Comparison of ENCODE assay signal across 11 cellular contexts in genomic region chr1:151158751-151159251, GRCh38. TPM values are rescaled to one million over a fixed set of nuclear protein-coding genes. Genes with fewer than 3 reads are reported as not detected.
DNase-seq lines count a peak whose midpoint lies in the region; ATAC-seq and TF ChIP-seq lines count a peak whose summit lies in the region.
"Had no signal": no experiment of that assay in that cellular context is flagged by ENCODE, and none has a peak within 500 bp of the region (broad histone marks: within the 10 kb centered on the region; RNA-seq: fewer than 3 reads in every experiment).

No MANE protein-coding gene starts in this region.

- H3K27ac Mint-ChIP-seq in CD4-positive, CD25-positive, alpha-beta regulatory T cell: peak overlapping the region; percentile 93 to 97 (median 94)
- peak overlapping the region; percentile 94 for H3K27ac Mint-ChIP-seq in activated naive CD8-positive, alpha-beta T cell treated with anti-CD3 and anti-CD28 coated beads for 36 hours

- H3K27me3 ChIP-seq in CD4-positive, CD25-positive, alpha-beta regulatory T cell (ENCODE audit: control insufficient read depth, insufficient read depth, low read length): no peaks in the 10 kb centered on the region
- H3K27me3 ChIP-seq in neutrophil (no peaks in the 10 kb centered on the region), foreskin keratinocyte (no peaks in the 10 kb centered on the region), vagina (no peaks in the 10 kb centered on the region)
- H3K27me3 ChIP-seq: breast epithelium had no signal

- peaks cover 63% of the 10 kb centered on the region for H3K4me1 ChIP-seq in CD4-positive, CD25-positive, alpha-beta regulatory T cell (ENCODE audit: control insufficient read depth, insufficient read depth, low read length, poor library complexity, severe bottlenecking)
- H3K4me1 ChIP-seq in neutrophil (ENCODE audit: control insufficient read depth in 1 of 2, insufficient read depth in 1 of 2, low read depth in 1 of 2, low read length in 1 of 2) (peaks cover 48 to 69% of the 10 kb centered on the region in 2 experiments), foreskin keratinocyte (no peaks in the 10 kb centered on the region), vagina (peaks cover 9% of the 10 kb centered on the region)
- H3K4me1 ChIP-seq: breast epithelium had no signal

- H3K4me1 Mint-ChIP-seq in CD4-positive, CD25-positive, alpha-beta regulatory T cell: peaks cover 5 to 70% (median 52%) of the 10 kb centered on the region in 4 donors
- H3K4me1 Mint-ChIP-seq in activated naive CD8-positive, alpha-beta T cell treated with anti-CD3 and anti-CD28 coated beads for 36 hours: peaks cover 54% of the 10 kb centered on the region

- H3K27ac ChIP-seq in CD4-positive, CD25-positive, alpha-beta regulatory T cell (ENCODE audit: insufficient read depth, low read length, poor library complexity, severe bottlenecking): peak overlapping the region; percentile 48
- peak overlapping the region; percentile 96 for H3K27ac ChIP-seq in neutrophil
- H3K27ac ChIP-seq in foreskin keratinocyte: no peak overlapping the region
- H3K27ac ChIP-seq in vagina: no peak overlapping the region
- H3K27ac ChIP-seq: breast epithelium had no signal

- no peak for DNase-seq in CD4-positive, CD25-positive, alpha-beta regulatory T cell
- DNase-seq in KBM-7 (peak; percentile 28), foreskin keratinocyte (no peak), vagina (ENCODE audit: extremely low spot score in 2 of 2) (no peak)
- peak; percentile 28 for DNase-seq in activated naive CD8-positive, alpha-beta T cell treated with anti-CD3 and anti-CD28 coated beads for 36 hours
- DNase-seq: NCI-H2081 treated with DMSO at 0.1 percent for 48 hours had no signal

- H3K27me3 Mint-ChIP-seq in CD4-positive, CD25-positive, alpha-beta regulatory T cell: no peaks in the 10 kb centered on the region
- H3K27me3 Mint-ChIP-seq in activated naive CD8-positive, alpha-beta T cell treated with anti-CD3 and anti-CD28 coated beads for 36 hours: no peaks in the 10 kb centered on the region

- H3K9me3 Mint-ChIP-seq in CD4-positive, CD25-positive, alpha-beta regulatory T cell: no peaks in the 10 kb centered on the region
- peaks cover 2% of the 10 kb centered on the region for H3K9me3 Mint-ChIP-seq in activated naive CD8-positive, alpha-beta T cell treated with anti-CD3 and anti-CD28 coated beads for 36 hours

- TF ChIP-seq POLR2A in vagina (IDR thresholded peaks at IDR 0.05): no peak

- peak overlapping the region; percentile 99 for H3K4me3 ChIP-seq in CD4-positive, CD25-positive, alpha-beta regulatory T cell (ENCODE audit: low read depth, low read length)
- H3K4me3 ChIP-seq in neutrophil (ENCODE audit: low read depth in 1 of 2, low read length in 1 of 2) (peak overlapping the region; percentile 71 to 97), vagina (no peak overlapping the region)
- H3K4me3 ChIP-seq: breast epithelium had no signal

- in situ Hi-C loops in KBM-7 (cut with MboI; ENCODE audit: low pct_unique_long_range_greater_than_20kb, low sequenced_read_pairs): no loop called here

- no peaks in the 10 kb centered on the region for H3K9me3 ChIP-seq in CD4-positive, CD25-positive, alpha-beta regulatory T cell (ENCODE audit: control insufficient read depth in 2 of 2, low read length in 2 of 2)
- H3K9me3 ChIP-seq in neutrophil (no peaks in the 10 kb centered on the region), vagina (no peaks in the 10 kb centered on the region)
- H3K9me3 ChIP-seq: breast epithelium had no signal

- H3K36me3 Mint-ChIP-seq in CD4-positive, CD25-positive, alpha-beta regulatory T cell: peaks cover 26% of the 10 kb centered on the region
- H3K36me3 Mint-ChIP-seq in activated naive CD8-positive, alpha-beta T cell treated with anti-CD3 and anti-CD28 coated beads for 36 hours: peaks cover 48% of the 10 kb centered on the region

- peak overlapping the region; percentile 98 to 100 (median 99) for H3K4me3 Mint-ChIP-seq in CD4-positive, CD25-positive, alpha-beta regulatory T cell
- H3K4me3 Mint-ChIP-seq in activated naive CD8-positive, alpha-beta T cell treated with anti-CD3 and anti-CD28 coated beads for 36 hours: peak overlapping the region; percentile 94

- H3K36me3 ChIP-seq in CD4-positive, CD25-positive, alpha-beta regulatory T cell (ENCODE audit: control insufficient read depth, insufficient read depth, low read length): peaks cover 25% of the 10 kb centered on the region
- H3K36me3 ChIP-seq in neutrophil (peaks cover 45% of the 10 kb centered on the region), vagina (peaks cover 0 to 42% of the 10 kb centered on the region in 2 donors)
- H3K36me3 ChIP-seq: breast epithelium had no signal

- ATAC-seq in CD4-positive, CD25-positive, alpha-beta regulatory T cell (ENCODE audit: low read depth in 2 of 2): no peak
- ATAC-seq in GM21529 (IDR thresholded peaks at IDR 0.05; ENCODE audit: unreplicated experiment) (no peak), foreskin keratinocyte (no peak), HG03175 (IDR thresholded peaks at IDR 0.05; ENCODE audit: unreplicated experiment) (no peak)

- TF ChIP-seq CTCF in neutrophil (IDR thresholded peaks at IDR 0.05) (no peak), foreskin keratinocyte (conservative IDR thresholded peaks at IDR 0.05) (no peak), vagina (IDR thresholded peaks at IDR 0.05) (no peak)

- intact Hi-C loops in vagina (cut with DNase I): loop anchor here (5.0 kb wide), 2 partner anchors 56 to 132 kb away; no protein-coding TSS in a partner anchor

RNA-seq across cellular contexts. Expression of gene TNFAIP8L2, which starts 2.4 kb away (rescaled TPM):
- 4.3 TPM for total RNA-seq in CD4-positive, CD25-positive, alpha-beta regulatory T cell
- 10 to 100 TPM; 32.9 to 62.5 (median 47.2) TPM for polyA plus RNA-seq in CD4-positive, CD25-positive, alpha-beta regulatory T cell
- total RNA-seq in activated naive CD8-positive, alpha-beta T cell treated with anti-CD3 and anti-CD28 coated beads for 36 hours: 10 to 100 TPM; 22.2 to 22.3 TPM
- total RNA-seq in foreskin keratinocyte (not detected in 2 replicates), vagina (7.6 TPM)
- polyA plus RNA-seq in foreskin keratinocyte: not detected in 2 replicates

RNA-seq across cellular contexts. Expression of gene LYSMD1, which starts 6.9 kb away (rescaled TPM):
- total RNA-seq in CD4-positive, CD25-positive, alpha-beta regulatory T cell: 0.54 TPM
- polyA plus RNA-seq in CD4-positive, CD25-positive, alpha-beta regulatory T cell: under 1 TPM in 3 of 4 donors, not detected in 1; 0.14 to 0.18 (median 0.14) TPM
- 1 to 10 TPM; 3.5 TPM for total RNA-seq in activated naive CD8-positive, alpha-beta T cell treated with anti-CD3 and anti-CD28 coated beads for 36 hours
- total RNA-seq in foreskin keratinocyte (5.3 and 6.1 TPM in 2 replicates), vagina (21.1 TPM)
- polyA plus RNA-seq in foreskin keratinocyte: 2.6 and 3.6 TPM in 2 replicates

RNA-seq across cellular contexts. Expression of gene SCNM1, which starts 7.1 kb away (rescaled TPM):
- total RNA-seq in CD4-positive, CD25-positive, alpha-beta regulatory T cell: 51.0 TPM
- 100 to 1,000 TPM in 1 of 4 donors, 10 to 100 TPM in 3; 74.3 to 104 (median 90.5) TPM for polyA plus RNA-seq in CD4-positive, CD25-positive, alpha-beta regulatory T cell
- 10 to 100 TPM; 80.9 to 81.9 TPM for total RNA-seq in activated naive CD8-positive, alpha-beta T cell treated with anti-CD3 and anti-CD28 coated beads for 36 hours
- total RNA-seq in foreskin keratinocyte: 48.1 and 48.7 TPM in 2 replicates
- 55.5 and 57.7 TPM in 2 replicates for polyA plus RNA-seq in foreskin keratinocyte
- total RNA-seq in vagina: 22.1 TPM

RNA-seq across cellular contexts. Expression of gene SEMA6C, which starts 12.4 kb away (rescaled TPM):
- 7.2 TPM for total RNA-seq in CD4-positive, CD25-positive, alpha-beta regulatory T cell
- polyA plus RNA-seq in CD4-positive, CD25-positive, alpha-beta regulatory T cell: under 1 TPM; 0.63 to 0.76 (median 0.73) TPM
- 1 to 10 TPM; 1.4 to 4.1 TPM for total RNA-seq in activated naive CD8-positive, alpha-beta T cell treated with anti-CD3 and anti-CD28 coated beads for 36 hours
- total RNA-seq in foreskin keratinocyte (0.99 and 1.2 TPM in 2 replicates), vagina (10.1 TPM)
- 0.64 and 1.7 TPM in 2 replicates for polyA plus RNA-seq in foreskin keratinocyte

RNA-seq across cellular contexts. Expression of gene TMOD4, which starts 17.0 kb away (rescaled TPM):
- 3.3 TPM for total RNA-seq in CD4-positive, CD25-positive, alpha-beta regulatory T cell
- not detected for polyA plus RNA-seq in CD4-positive, CD25-positive, alpha-beta regulatory T cell
- 1 to 10 TPM; 2.3 to 2.5 TPM for total RNA-seq in activated naive CD8-positive, alpha-beta T cell treated with anti-CD3 and anti-CD28 coated beads for 36 hours
- 0.65 and 0.88 TPM in 2 replicates for total RNA-seq in foreskin keratinocyte
- 0.29 and 0.45 TPM in 2 replicates for polyA plus RNA-seq in foreskin keratinocyte
- total RNA-seq in vagina: 2.2 TPM
- total RNA-seq: pulmonary artery endothelial cell had no signal

Comparison
In these comparisons a context has a peak if more than half of its experiments do, and no peak if none do; other contexts are left out.
1. DNase-seq: peak in KBM-7 (single experiment) and activated naive CD8-positive, alpha-beta T cell treated with anti-CD3 and anti-CD28 coated beads for 36 hours (single experiment); none in CD4-positive, CD25-positive, alpha-beta regulatory T cell (0 of 3), foreskin keratinocyte (0 of 2) and vagina (0 of 2).
2. H3K27ac ChIP-seq: peak in CD4-positive, CD25-positive, alpha-beta regulatory T cell (single experiment) and neutrophil (single experiment); none in foreskin keratinocyte (single experiment) and vagina (single experiment).
3. H3K4me3 ChIP-seq: peak in CD4-positive, CD25-positive, alpha-beta regulatory T cell (single experiment) and neutrophil (2 of 2); none in vagina (0 of 2).